8 cellular contexts compared by ENCODE assay signal in the genomic region with DNA sequence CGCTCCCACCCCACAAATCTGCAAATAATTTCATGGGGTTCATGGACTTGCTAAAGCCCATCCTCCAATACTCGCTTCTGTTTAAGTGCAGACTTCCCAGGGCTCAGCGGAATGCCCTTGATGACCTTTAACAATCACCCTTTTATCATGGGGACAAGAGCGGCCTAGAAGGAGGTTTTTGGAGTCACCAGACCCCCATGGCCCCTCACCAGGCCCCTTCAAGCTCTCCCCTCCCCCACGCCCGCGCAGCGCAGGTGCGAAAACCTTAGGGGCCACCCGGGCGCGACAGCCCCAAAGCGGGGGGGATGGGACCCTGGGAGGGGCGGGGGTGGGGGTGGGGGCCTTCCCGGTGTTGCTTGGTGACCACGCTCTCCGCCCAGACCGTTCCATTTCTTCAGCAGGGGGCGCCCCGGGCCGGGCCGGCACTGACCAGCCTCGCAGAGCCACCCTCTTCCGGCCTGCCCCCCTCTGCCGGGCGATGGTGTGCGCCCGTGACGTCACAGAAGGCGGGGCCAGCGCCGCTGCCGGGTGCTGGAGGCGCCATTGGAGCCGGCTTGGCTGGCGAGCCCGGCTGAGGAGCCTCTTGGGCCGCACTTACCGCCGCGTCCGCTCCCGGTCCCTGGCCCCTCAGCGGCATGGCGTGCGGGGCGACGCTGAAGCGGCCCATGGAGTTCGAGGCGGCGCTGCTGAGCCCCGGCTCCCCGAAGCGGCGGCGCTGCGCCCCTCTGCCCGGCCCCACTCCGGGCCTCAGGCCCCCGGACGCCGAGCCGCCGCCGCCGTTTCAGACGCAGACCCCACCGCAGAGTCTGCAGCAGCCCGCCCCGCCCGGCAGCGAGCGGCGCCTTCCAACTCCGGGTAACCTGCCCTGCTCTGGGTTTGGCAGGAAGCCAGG. TPM values are rescaled to one million over a fixed set of nuclear protein-coding genes. Genes with fewer than 3 reads are reported as not detected.
DNase-seq lines count a peak whose midpoint lies in the region; ATAC-seq and TF ChIP-seq lines count a peak whose summit lies in the region.

AKIRIN1 (plus strand) TSS at position 531 of the 892 bp plus-strand sequence; CDS start at position 636, 105 bp downstream.

- POLR2A ChIA-PET in Panc1 (lab: Charles Lee) = interaction anchor here (1.1 kb wide), 1 partner anchor 35 kb away, joined by 3 read pairs; the partner anchor contains the start of gene NDUFS5

- H3K27me3 Mint-ChIP-seq in activated T-cell treated with anti-CD3 and anti-CD28 coated beads, Interleukin-2, amount 50 U/mL, for 72 hours (ENCODE audit: low read depth) = no peaks in the 10 kb centered on the region

- BruUV-seq in Panc1 (replicated peaks; lab: Mats Ljungman, UMichigan) = no TSS peak

- DNase-seq in DMS79 (lab: John Stamatoyannopoulos, UW) = peak; percentile 87
- peak; percentile 76 for DNase-seq in Panc1 (ENCODE audit: low read depth, low spot score)
- peak; percentile 99 to 100 for DNase-seq in activated T-cell treated with anti-CD3 and anti-CD28 coated beads, Interleukin-2, amount 50 U/mL, for 72 hours
- peak; percentile 99 for DNase-seq in esophagus muscularis mucosa (ENCODE audit: extremely low spot score)
- peak; percentile 93 for DNase-seq in stimulated activated CD8-positive, alpha-beta memory T cell treated with anti-CD3 and anti-CD28 coated beads, Interleukin-7, amount 100 ng/mL, for 24 hours (ENCODE audit: low read depth)

- H3K9me3 Mint-ChIP-seq in activated T-cell treated with anti-CD3 and anti-CD28 coated beads, Interleukin-2, amount 50 U/mL, for 72 hours = no peaks in the 10 kb centered on the region

- H3K4me2 ChIP-seq in KMS-11 = peak within 1 kb of the TSS; percentile 96

- H3K4me3 Mint-ChIP-seq in activated T-cell treated with anti-CD3 and anti-CD28 coated beads, Interleukin-2, amount 50 U/mL, for 72 hours = peak within 1 kb of the TSS; percentile 87 to 94

- peak within 1 kb of the TSS; percentile 98; the same call in 1 of the 2 replicates for H2AFZ ChIP-seq in KMS-11 (ENCODE audit: low read depth)

- no peak for TF ChIP-seq CTCF in KMS-11 (conservative IDR thresholded peaks at IDR 0.05; ENCODE audit: low read depth, low read length)
- TF ChIP-seq CTCF in Panc1 (IDR thresholded peaks at IDR 0.05) = no peak
- TF ChIP-seq CTCF in esophagus muscularis mucosa (IDR thresholded peaks at IDR 0.05) = peak in 2 of 3 experiments; percentile 14 to 45

- H3K27ac ChIP-seq in KMS-11 (peak within 1 kb of the TSS; percentile 59), Panc1 (ENCODE audit: low read length) (peak within 1 kb of the TSS; percentile 86), esophagus muscularis mucosa (replicated peaks in 1 of 4) (peak within 1 kb of the TSS; percentile 95 to 99 (median 98)), muscle layer of duodenum (ENCODE audit: low read length) (peak within 1 kb of the TSS; percentile 86)

- H3K4me1 ChIP-seq in KMS-11 (ENCODE audit: low read depth, poor library complexity, severe bottlenecking) (peaks cover 26% of the 10 kb centered on the region), Panc1 (ENCODE audit: control insufficient read depth, insufficient read depth, low read length) (peaks cover 28% of the 10 kb centered on the region), esophagus muscularis mucosa (peaks cover 19 to 49% (median 40%) of the 10 kb centered on the region in 4 donors), muscle layer of duodenum (ENCODE audit: control insufficient read depth in 1 of 2, insufficient read depth in 2 of 2, low read length in 2 of 2) (peaks cover 10 to 18% of the 10 kb centered on the region in 2 donors)

- peak within 1 kb of the TSS; percentile 76 for H3K9ac ChIP-seq in KMS-11

- H3K27me3 ChIP-seq in KMS-11 (ENCODE audit: insufficient read depth, low read depth) = no peaks in the 10 kb centered on the region
- H3K27me3 ChIP-seq in Panc1 (ENCODE audit: control insufficient read depth, insufficient read depth, low read length) = no peaks in the 10 kb centered on the region
- no peaks in the 10 kb centered on the region for H3K27me3 ChIP-seq in esophagus muscularis mucosa
- H3K27me3 ChIP-seq in muscle layer of duodenum (ENCODE audit: low read depth, low read length) = no peaks in the 10 kb centered on the region

- H4K20me1 ChIP-seq in KMS-11 (ENCODE audit: insufficient read depth) = peaks cover 13% of the 10 kb centered on the region

- intact Hi-C loops in Panc1 (cut with micrococcal nuclease; ENCODE audit: unreplicated experiment) (no loop called here), esophagus muscularis mucosa (cut with DNase I) (loop anchor here (5.0 kb wide), 2 partner anchors 36 to 134 kb away; partner anchors contain the start of genes NDUFS5 and RRAGC)

- in situ Hi-C loops in Panc1 (cut with HindIII; ENCODE audit: low pct_unique_long_range_greater_than_20kb, low sequenced_read_pairs) = no loop called here

- ATAC-seq in GM21786 (IDR thresholded peaks at IDR 0.05; ENCODE audit: unreplicated experiment) = peak; percentile 95
- peak; percentile 97 for ATAC-seq in Panc1
- ATAC-seq in activated T-cell treated with anti-CD3 and anti-CD28 coated beads, Interleukin-2, amount 50 U/mL, for 72 hours (replicated peaks in 1 of 2) = peak; percentile 97

- CTCF ChIA-PET in Panc1 (lab: Charles Lee) = no interaction called here

- H3K79me2 ChIP-seq in KMS-11 (ENCODE audit: insufficient read depth, low read depth) = peaks cover 48% of the 10 kb centered on the region

- peak; percentile 97 for TF ChIP-seq POLR2A in esophagus muscularis mucosa (IDR thresholded peaks at IDR 0.05; ENCODE audit: low read depth)

- H3K36me3 ChIP-seq in KMS-11 (ENCODE audit: insufficient read depth) (no peaks in the 10 kb centered on the region; the same call in 1 of the 2 replicates), Panc1 (ENCODE audit: control insufficient read depth, insufficient read depth, low read length) (peaks cover 4% of the 10 kb centered on the region; the same call in 1 of the 2 replicates), esophagus muscularis mucosa (peaks cover 0 to 14% (median 6%) of the 10 kb centered on the region in 4 donors), muscle layer of duodenum (ENCODE audit: control insufficient read depth in 1 of 2, insufficient read depth in 2 of 2, low read length in 2 of 2) (peaks cover 3 to 4% of the 10 kb centered on the region in 2 donors)

- peaks cover 8 to 22% of the 10 kb centered on the region in 2 donors for H3K36me3 Mint-ChIP-seq in activated T-cell treated with anti-CD3 and anti-CD28 coated beads, Interleukin-2, amount 50 U/mL, for 72 hours (ENCODE audit: insufficient read depth in 2 of 2)

- peaks cover 65% of the 10 kb centered on the region for H3K4me1 Mint-ChIP-seq in activated T-cell treated with anti-CD3 and anti-CD28 coated beads, Interleukin-2, amount 50 U/mL, for 72 hours (ENCODE audit: low read depth)

- WGBS in esophagus muscularis mucosa = under 1% methylated on average over 46 of the region's 76 CpGs

- H3K4me3 ChIP-seq in KMS-11 (IDR thresholded peaks at IDR 0.05; ENCODE audit: insufficient read depth, low read depth, low read length) = no peak within 1 kb of the TSS
- H3K4me3 ChIP-seq in Panc1 (ENCODE audit: low read depth in 2 of 2, low read length in 2 of 2) = peak within 1 kb of the TSS; percentile 74 to 86
- peak within 1 kb of the TSS; percentile 97 to 100 (median 100) for H3K4me3 ChIP-seq in esophagus muscularis mucosa
- peak within 1 kb of the TSS; percentile 87 for H3K4me3 ChIP-seq in muscle layer of duodenum (ENCODE audit: low read depth in 1 of 2, low read length in 2 of 2)

- H3K27ac Mint-ChIP-seq in activated T-cell treated with anti-CD3 and anti-CD28 coated beads, Interleukin-2, amount 50 U/mL, for 72 hours = peak within 1 kb of the TSS; percentile 86

- H3K9me3 ChIP-seq in Panc1 (ENCODE audit: control insufficient read depth, insufficient read depth, low read depth, low read length) = no peaks in the 10 kb centered on the region
- H3K9me3 ChIP-seq in esophagus muscularis mucosa = no peaks in the 10 kb centered on the region
- H3K9me3 ChIP-seq in muscle layer of duodenum (ENCODE audit: control insufficient read depth in 1 of 2, low read length in 2 of 2) = no peaks in the 10 kb centered on the region

- TF ChIP-seq EP300 in esophagus muscularis mucosa (IDR thresholded peaks at IDR 0.05) = no peak

RNA-seq across cellular contexts. Expression of gene AKIRIN1, which starts in this region (rescaled TPM):
- 116 TPM for total RNA-seq in Panc1 (2021; ENCODE audit: unreplicated experiment)
- 93.2 TPM for polyA plus RNA-seq in Panc1 (2012; ENCODE audit: insufficient read length)
- total RNA-seq in activated T-cell treated with anti-CD3 and anti-CD28 coated beads, Interleukin-2, amount 50 U/mL, for 72 hours = 10 to 100 TPM; 73.9 to 74.6 TPM
- total RNA-seq in esophagus muscularis mucosa = 10 to 100 TPM; 59.0 to 93.1 (median 69.2) TPM

Comparison
In these comparisons a context has a peak if more than half of its experiments do, and no peak if none do; other contexts are left out.
1. CTCF ChIP-seq: peak in esophagus muscularis mucosa (2 of 3); none in KMS-11 (single experiment) and Panc1 (single experiment).
2. Peak in every context shown above with its lines, with median percentiles within 50 percentile points of each other: DNase-seq, ATAC-seq and H3K27ac ChIP-seq.